In genomic region chr4:145511913-145512522, GRCh38 we compare ENCODE assay signal across 15 cellular contexts. TPM values are rescaled to one million over a fixed set of nuclear protein-coding genes. Genes with fewer than 3 reads are reported as not detected.
A peak's percentile ranks its signal among the peaks of the same experiment; 100 is the strongest.
DNase-seq lines count a peak whose midpoint lies in the region; ATAC-seq and TF ChIP-seq lines count a peak whose summit lies in the region.
"Had no signal": no experiment of that assay in that cellular context is flagged by ENCODE, and none has a peak within 500 bp of the region (broad histone marks: within the 10 kb centered on the region; RNA-seq: fewer than 3 reads in every experiment).

No MANE protein-coding gene starts in this region.

- CTCF ChIA-PET in activated CD4-positive, alpha-beta T cell treated with anti-CD3 and anti-CD28 coated beads for 36 hours (lab: Charles Lee): interaction anchor here (0.7 to 1.0 kb wide), 2 partner anchors 9 to 12 kb away, joined by 3 to 4 read pairs; no protein-coding TSS in a partner anchor

- no peak overlapping the region for H3K27ac Mint-ChIP-seq in activated CD4-positive, alpha-beta T cell treated with anti-CD3 and anti-CD28 coated beads for 36 hours

- in situ Hi-C loops in Caki2 (cut with HindIII; ENCODE audit: low pct_unique_long_range_greater_than_20kb, low sequenced_read_pairs) (no loop called here), astrocyte of the cerebellum (cut with HindIII; ENCODE audit: low sequenced_read_pairs) (no loop called here)

- peaks cover 8% of the 10 kb centered on the region for H3K4me1 Mint-ChIP-seq in activated CD4-positive, alpha-beta T cell treated with anti-CD3 and anti-CD28 coated beads for 36 hours

- peaks cover 21% of the 10 kb centered on the region for H3K9me3 Mint-ChIP-seq in activated CD4-positive, alpha-beta T cell treated with anti-CD3 and anti-CD28 coated beads for 36 hours (ENCODE audit: low read depth)

- peak; percentile 9 for DNase-seq in Caki2 (ENCODE audit: low read depth)
- DNase-seq in Kasumi-1 (lab: John Stamatoyannopoulos, UW): peak; percentile 8 to 42
- DNase-seq in astrocyte of the cerebellum (ENCODE audit: low read depth): peak; percentile 5
- peak; percentile 31 for DNase-seq in fibroblast of villous mesenchyme (ENCODE audit: low read depth)
- no peak for DNase-seq in activated CD4-positive, alpha-beta T cell treated with anti-CD3 and anti-CD28 coated beads for 36 hours
- no peak for DNase-seq in SKM-1 (lab: John Stamatoyannopoulos, UW; ENCODE audit: unreplicated experiment)
- DNase-seq: activated CD4-positive, CD25-positive, alpha-beta regulatory T cell treated with anti-CD3 and anti-CD28 coated beads, Interleukin-2, amount 50 U/mL, for 72 hours; body of pancreas; DMS79 treated with DMSO at 0.1 percent for 48 hours; effector CD4-positive, alpha-beta T cell; H7; NCI-H1694; NCI-H526 had no signal

- H3K36me3 Mint-ChIP-seq in activated CD4-positive, alpha-beta T cell treated with anti-CD3 and anti-CD28 coated beads for 36 hours (ENCODE audit: low read depth): peaks cover 21% of the 10 kb centered on the region

- TF ChIP-seq CTCF in astrocyte of the cerebellum (IDR thresholded peaks at IDR 0.05; ENCODE audit: low read depth, low read length, missing control alignments) (no peak), fibroblast of villous mesenchyme (IDR thresholded peaks at IDR 0.05; ENCODE audit: insufficient read depth, low read depth, low read length) (no peak)

- H3K27me3 Mint-ChIP-seq in activated CD4-positive, alpha-beta T cell treated with anti-CD3 and anti-CD28 coated beads for 36 hours: no peaks in the 10 kb centered on the region

- ATAC-seq in activated CD4-positive, alpha-beta T cell treated with anti-CD3 and anti-CD28 coated beads for 36 hours: no peak
- ATAC-seq in HG02571 (IDR thresholded peaks at IDR 0.05; ENCODE audit: unreplicated experiment): no peak
- no peak for ATAC-seq in GM18511 (IDR thresholded peaks at IDR 0.05; ENCODE audit: unreplicated experiment)
- ATAC-seq: body of pancreas had no signal

- H3K4me3 ChIP-seq in astrocyte of the cerebellum (ENCODE audit: low read depth, low read length) (no peak overlapping the region), fibroblast of villous mesenchyme (ENCODE audit: low read depth, low read length) (no peak overlapping the region)
- H3K4me3 ChIP-seq: body of pancreas had no signal

- POLR2A ChIA-PET in activated CD4-positive, alpha-beta T cell treated with anti-CD3 and anti-CD28 coated beads for 36 hours (lab: Charles Lee): interaction anchor here (0.5 kb wide), 1 partner anchor 300 kb away, joined by 8 read pairs; no protein-coding TSS in a partner anchor

- no peak overlapping the region for H3K4me3 Mint-ChIP-seq in activated CD4-positive, alpha-beta T cell treated with anti-CD3 and anti-CD28 coated beads for 36 hours

- intact Hi-C loops in activated CD4-positive, alpha-beta T cell treated with anti-CD3 and anti-CD28 coated beads for 36 hours (cut with DNase I, micrococcal nuclease): no loop called here

RNA-seq across cellular contexts. Expression of gene SMAD1, which starts 30.4 kb away (rescaled TPM):
- total RNA-seq in Caki2 (2014; rRNA removed; shearing (Covaris generic); ENCODE audit: low replicate concordance): 19.2 and 21.5 TPM in 2 replicates
- total RNA-seq in fibroblast of villous mesenchyme: 33.2 and 33.8 TPM in 2 replicates
- 10 to 100 TPM in 1 of 2 experiments, 1 to 10 TPM in 1; 5.3 to 10.7 TPM for total RNA-seq in activated CD4-positive, alpha-beta T cell treated with anti-CD3 and anti-CD28 coated beads for 36 hours

Comparison
In these comparisons a context has a peak if more than half of its experiments do, and no peak if none do; other contexts are left out.
1. DNase-seq: peak in Caki2 (single experiment), Kasumi-1 (2 of 2), astrocyte of the cerebellum (single experiment) and fibroblast of villous mesenchyme (single experiment); none in activated CD4-positive, alpha-beta T cell treated with anti-CD3 and anti-CD28 coated beads for 36 hours (single experiment) and SKM-1 (single experiment).